Comparison of ENCODE assay signal across 9 cellular contexts in the genomic region with DNA sequence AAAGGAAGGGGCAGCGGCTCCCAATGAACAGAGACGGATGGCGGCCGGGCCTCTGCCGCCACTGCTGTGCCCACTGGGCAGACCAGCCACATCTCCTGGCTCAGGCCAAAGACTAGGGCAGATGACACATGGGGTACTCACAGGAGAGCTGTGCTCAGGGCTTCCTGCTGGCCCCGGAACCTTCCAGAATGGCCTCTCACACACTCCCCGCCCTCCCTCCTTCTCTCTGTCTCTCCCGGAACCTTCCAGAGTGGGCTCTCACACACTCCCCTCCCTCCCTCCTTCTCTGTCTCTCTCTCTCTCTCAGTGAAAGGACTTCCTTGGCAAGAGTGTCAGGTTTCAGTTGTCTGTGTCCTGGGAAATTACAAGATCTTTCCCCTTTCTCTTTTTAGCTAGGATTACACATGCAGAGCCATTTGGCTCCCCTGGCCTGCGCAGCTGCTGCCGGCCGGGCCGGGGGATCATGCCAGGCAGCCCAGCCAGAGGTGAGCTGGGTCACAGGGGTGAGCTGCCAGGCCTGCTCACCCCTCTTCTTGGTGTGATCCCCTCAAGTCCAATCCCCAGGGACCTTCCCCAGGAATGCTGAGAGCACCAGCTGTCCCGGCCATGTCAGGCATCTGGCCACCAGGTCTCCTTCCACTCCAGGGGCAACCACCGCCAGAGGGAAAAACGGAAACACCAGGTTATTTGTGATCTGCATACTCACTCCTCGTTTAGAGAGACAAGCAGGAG. TPM values are rescaled to one million over a fixed set of nuclear protein-coding genes. Genes with fewer than 3 reads are reported as not detected.
DNase-seq lines count a peak whose midpoint lies in the region; ATAC-seq and TF ChIP-seq lines count a peak whose summit lies in the region.
"Had no signal": no experiment of that assay in that cellular context is flagged by ENCODE, and none has a peak within 500 bp of the region (broad histone marks: within the 10 kb centered on the region; RNA-seq: fewer than 3 reads in every experiment).

No MANE protein-coding gene starts in this region.

- intact Hi-C loops in mucosa of descending colon (cut with DNase I, micrococcal nuclease) (no loop called here), natural killer cell (cut with micrococcal nuclease) (no loop called here)

- no peaks in the 10 kb centered on the region for H3K36me3 ChIP-seq in mucosa of descending colon (ENCODE audit: low read depth)

- peak overlapping the region; percentile 34 for H3K27ac Mint-ChIP-seq in stimulated activated effector memory CD8-positive, alpha-beta T cell treated with anti-CD3 and anti-CD28 coated beads, Interleukin-12 subunit alpha, Interleukin-12 subunit beta, amount 100 ng/mL, for 72 hours
- peak overlapping the region in 1 of 2 donors; percentile 53 for H3K27ac Mint-ChIP-seq in natural killer cell

- H3K9me3 ChIP-seq in mucosa of descending colon, result no peaks in the 10 kb centered on the region

- DNase-seq in NCI-H1105 treated with DMSO at 0.1 percent for 48 hours (lab: John Stamatoyannopoulos, UW), result peak; percentile 3
- DNase-seq in NCI-H1105 (lab: John Stamatoyannopoulos, UW), result no peak
- peak; percentile 43 for DNase-seq in kidney tubule cell (ENCODE audit: low spot score)
- DNase-seq in stimulated activated effector memory CD8-positive, alpha-beta T cell treated with anti-CD3 and anti-CD28 coated beads, Interleukin-12 subunit alpha, Interleukin-12 subunit beta, amount 100 ng/mL, for 72 hours (ENCODE audit: low spot score in 2 of 2), result no peak
- DNase-seq in mucosa of descending colon, result no peak
- no peak for DNase-seq in AG20443 (ENCODE audit: low spot score)
- no peak for DNase-seq in natural killer cell
- DNase-seq: SHP77 had no signal

- peaks cover under 1% of the 10 kb centered on the region for H3K4me1 Mint-ChIP-seq in stimulated activated effector memory CD8-positive, alpha-beta T cell treated with anti-CD3 and anti-CD28 coated beads, Interleukin-12 subunit alpha, Interleukin-12 subunit beta, amount 100 ng/mL, for 72 hours
- no peaks in the 10 kb centered on the region for H3K4me1 Mint-ChIP-seq in natural killer cell

- TF ChIP-seq CTCF in mucosa of descending colon (IDR thresholded peaks at IDR 0.05), result no peak
- TF ChIP-seq CTCF in natural killer cell (IDR thresholded peaks at IDR 0.05), result no peak

- no peaks in the 10 kb centered on the region for H3K9me3 Mint-ChIP-seq in stimulated activated effector memory CD8-positive, alpha-beta T cell treated with anti-CD3 and anti-CD28 coated beads, Interleukin-12 subunit alpha, Interleukin-12 subunit beta, amount 100 ng/mL, for 72 hours
- H3K9me3 Mint-ChIP-seq in natural killer cell, result no peaks in the 10 kb centered on the region

- no peak overlapping the region for H3K4me3 Mint-ChIP-seq in stimulated activated effector memory CD8-positive, alpha-beta T cell treated with anti-CD3 and anti-CD28 coated beads, Interleukin-12 subunit alpha, Interleukin-12 subunit beta, amount 100 ng/mL, for 72 hours
- no peak overlapping the region for H3K4me3 Mint-ChIP-seq in natural killer cell

- peak overlapping the region; percentile 75 for H3K27ac ChIP-seq in angular gyrus (ENCODE audit: low read depth, low read length)

- ATAC-seq in stimulated activated effector memory CD8-positive, alpha-beta T cell treated with anti-CD3 and anti-CD28 coated beads, Interleukin-12 subunit alpha, Interleukin-12 subunit beta, amount 100 ng/mL, for 72 hours, result no peak
- ATAC-seq in mucosa of descending colon (no peak), natural killer cell (no peak)

- no peaks in the 10 kb centered on the region for H3K27me3 Mint-ChIP-seq in natural killer cell (ENCODE audit: low read depth in 2 of 2)

- no peak overlapping the region for H3K4me3 ChIP-seq in mucosa of descending colon

- peaks cover 26% of the 10 kb centered on the region for H3K4me1 ChIP-seq in mucosa of descending colon (ENCODE audit: low read depth)

- no peaks in the 10 kb centered on the region for H3K36me3 Mint-ChIP-seq in stimulated activated effector memory CD8-positive, alpha-beta T cell treated with anti-CD3 and anti-CD28 coated beads, Interleukin-12 subunit alpha, Interleukin-12 subunit beta, amount 100 ng/mL, for 72 hours
- no peaks in the 10 kb centered on the region for H3K36me3 Mint-ChIP-seq in natural killer cell

RNA-seq across cellular contexts. Expression of gene ADA2, which starts 45.3 kb away (rescaled TPM):
- 10 to 100 TPM; 10.7 to 18.0 (median 11.7) TPM for total RNA-seq in mucosa of descending colon
- 100 to 1,000 TPM; 117 to 148 (median 130) TPM for total RNA-seq in natural killer cell

Comparison
In these comparisons a context has a peak if more than half of its experiments do, and no peak if none do; other contexts are left out.
1. DNase-seq: peak in NCI-H1105 treated with DMSO at 0.1 percent for 48 hours (single experiment) and kidney tubule cell (single experiment); none in NCI-H1105 (single experiment), stimulated activated effector memory CD8-positive, alpha-beta T cell treated with anti-CD3 and anti-CD28 coated beads, Interleukin-12 subunit alpha, Interleukin-12 subunit beta, amount 100 ng/mL, for 72 hours (0 of 2), mucosa of descending colon (0 of 3), AG20443 (single experiment) and natural killer cell (single experiment).
2. RNA of gene ADA2, which starts 45.3 kb away (total RNA-seq): 117 to 148 TPM in natural killer cell; 10.7 to 18.0 TPM in mucosa of descending colon; every median in the first group is over 4 times any median in the second.